ENCODE assay signal across 1 cellular context in genomic region chr14:23186913-23187654, GRCh38.
TF ChIP-seq lines count a peak whose summit lies in the region.

No MANE protein-coding gene starts in this region.

TF ChIP-seq in K562, 482 proteins besides CTCF, POLR2A, EP300 and RAD21 (continued from another document):
- TF ChIP-seq ZNF318 (IDR thresholded peaks at IDR 0.05; ENCODE audit: borderline replicate concordance in 1 of 2, low read depth in 1 of 2) = no peak
- no peak for TF ChIP-seq ZNF696 (CRISPR knock-in tag; conservative IDR thresholded peaks at IDR 0.05)
- TF ChIP-seq SMC3 (conservative IDR thresholded peaks at IDR 0.05; ENCODE audit: insufficient read depth, low read depth, low read length) = peak; percentile 97
- no peak for TF ChIP-seq PREB (CRISPR knock-in tag; IDR thresholded peaks at IDR 0.05)
- no peak for TF ChIP-seq ZNF717 (CRISPR knock-in tag; IDR thresholded peaks at IDR 0.05)
- no peak for TF ChIP-seq CREB5 (CRISPR knock-in tag; IDR thresholded peaks at IDR 0.05)
- no peak for TF ChIP-seq ARID1B (IDR thresholded peaks at IDR 0.05)
TF ChIP-seq in K562: peak in this region for 18.
